In genomic region chr16:67801889-67802288, GRCh38 we compare ENCODE assay signal across 1 cellular context.
TF ChIP-seq lines count a peak whose summit lies in the region.

No MANE protein-coding gene starts in this region.

TF ChIP-seq in GM12878, 131 proteins besides CTCF, POLR2A, EP300 and RAD21 (continues in another document):
- TF ChIP-seq LARP7 (IDR thresholded peaks at IDR 0.05) (no peak), YBX1 (IDR thresholded peaks at IDR 0.05) (no peak), TCF7 (IDR thresholded peaks at IDR 0.05; ENCODE audit: borderline replicate concordance) (peak; percentile 42; the same call in 1 of the 2 replicates), NBN (IDR thresholded peaks at IDR 0.05) (0 out of 2 replicates have a peak, but pooled peaks have one; percentile 37), RELA (IDR thresholded peaks at IDR 0.05; ENCODE audit: borderline replicate concordance, partially characterized antibody) (no peak), MTA2 (IDR thresholded peaks at IDR 0.05; ENCODE audit: low read depth) (peak; percentile 57; the same call in 1 of the 2 replicates), ZNF207 (IDR thresholded peaks at IDR 0.05; ENCODE audit: borderline replicate concordance) (no peak), SPI1 (IDR thresholded peaks at IDR 0.05; ENCODE audit: borderline replicate concordance, insufficient read depth, low read depth, low read length) (peak; percentile 85), HDAC6 (IDR thresholded peaks at IDR 0.05; ENCODE audit: unreplicated experiment) (no peak), FOXK2 (IDR thresholded peaks at IDR 0.05) (no peak), NFIC (IDR thresholded peaks at IDR 0.05; ENCODE audit: low read depth, low read length) (peak; percentile 43; the same call in 1 of the 2 replicates), SUZ12 (IDR thresholded peaks at IDR 0.05; ENCODE audit: unreplicated experiment) (no peak), SP1 (IDR thresholded peaks at IDR 0.05; ENCODE audit: low read depth, low read length) (peak; percentile 37), CREM (IDR thresholded peaks at IDR 0.05; ENCODE audit: low read depth) (no peak), TCF12 (IDR thresholded peaks at IDR 0.05; ENCODE audit: low read depth, low read length) (no peak), EGR1 (IDR thresholded peaks at IDR 0.05; ENCODE audit: borderline replicate concordance in 1 of 2, low read depth in 2 of 2, low read length in 2 of 2) (no peak), EED (IDR thresholded peaks at IDR 0.05; ENCODE audit: low read depth) (peak; percentile 83), BCL11A (IDR thresholded peaks at IDR 0.05; ENCODE audit: low read depth, low read length) (peak; percentile 52; the same call in 1 of the 2 replicates), CHD1 (IDR thresholded peaks at IDR 0.05; ENCODE audit: low read depth, low read length) (no peak), BHLHE40 (IDR thresholded peaks at IDR 0.05; ENCODE audit: borderline replicate concordance in 1 of 2, low read depth in 2 of 2, low read length in 1 of 2) (no peak), TAF1 (IDR thresholded peaks at IDR 0.05; ENCODE audit: borderline replicate concordance, low read depth, low read length) (no peak), ESRRA (IDR thresholded peaks at IDR 0.05; ENCODE audit: low read length) (no peak), JUNB (IDR thresholded peaks at IDR 0.05) (0 out of 2 replicates have a peak, but pooled peaks have one; percentile 17), CHD2 (IDR thresholded peaks at IDR 0.05; ENCODE audit: borderline replicate concordance, low read depth, low read length) (no peak), SUPT20H (IDR thresholded peaks at IDR 0.05; ENCODE audit: borderline replicate concordance, control insufficient read depth, low read depth, low read length) (no peak), KAT2A (conservative IDR thresholded peaks at IDR 0.05; ENCODE audit: control insufficient read depth, low read depth, low read length) (no peak), FOS (IDR thresholded peaks at IDR 0.05; ENCODE audit: borderline replicate concordance, extremely low read depth, insufficient read length) (no peak), ATF2 (IDR thresholded peaks at IDR 0.05; ENCODE audit: low read length) (peak; percentile 40; the same call in 1 of the 2 replicates), REST (IDR thresholded peaks at IDR 0.05; ENCODE audit: low read depth, low read length) (no peak), PAX5 (IDR thresholded peaks at IDR 0.05; ENCODE audit: borderline replicate concordance, low read depth, low read length) (peak; percentile 88), IRF4 (IDR thresholded peaks at IDR 0.05; ENCODE audit: low read depth, low read length) (no peak), NFXL1 (IDR thresholded peaks at IDR 0.05; ENCODE audit: borderline replicate concordance) (no peak), SMC3 (IDR thresholded peaks at IDR 0.05; ENCODE audit: borderline replicate concordance, low read length) (no peak), MTA3 (IDR thresholded peaks at IDR 0.05; ENCODE audit: borderline replicate concordance, low read length) (no peak), ELK1 (IDR thresholded peaks at IDR 0.05; ENCODE audit: low read depth, low read length) (no peak), BMI1 (IDR thresholded peaks at IDR 0.05; ENCODE audit: borderline replicate concordance) (no peak)
- TF ChIP-seq, protein P1, sequence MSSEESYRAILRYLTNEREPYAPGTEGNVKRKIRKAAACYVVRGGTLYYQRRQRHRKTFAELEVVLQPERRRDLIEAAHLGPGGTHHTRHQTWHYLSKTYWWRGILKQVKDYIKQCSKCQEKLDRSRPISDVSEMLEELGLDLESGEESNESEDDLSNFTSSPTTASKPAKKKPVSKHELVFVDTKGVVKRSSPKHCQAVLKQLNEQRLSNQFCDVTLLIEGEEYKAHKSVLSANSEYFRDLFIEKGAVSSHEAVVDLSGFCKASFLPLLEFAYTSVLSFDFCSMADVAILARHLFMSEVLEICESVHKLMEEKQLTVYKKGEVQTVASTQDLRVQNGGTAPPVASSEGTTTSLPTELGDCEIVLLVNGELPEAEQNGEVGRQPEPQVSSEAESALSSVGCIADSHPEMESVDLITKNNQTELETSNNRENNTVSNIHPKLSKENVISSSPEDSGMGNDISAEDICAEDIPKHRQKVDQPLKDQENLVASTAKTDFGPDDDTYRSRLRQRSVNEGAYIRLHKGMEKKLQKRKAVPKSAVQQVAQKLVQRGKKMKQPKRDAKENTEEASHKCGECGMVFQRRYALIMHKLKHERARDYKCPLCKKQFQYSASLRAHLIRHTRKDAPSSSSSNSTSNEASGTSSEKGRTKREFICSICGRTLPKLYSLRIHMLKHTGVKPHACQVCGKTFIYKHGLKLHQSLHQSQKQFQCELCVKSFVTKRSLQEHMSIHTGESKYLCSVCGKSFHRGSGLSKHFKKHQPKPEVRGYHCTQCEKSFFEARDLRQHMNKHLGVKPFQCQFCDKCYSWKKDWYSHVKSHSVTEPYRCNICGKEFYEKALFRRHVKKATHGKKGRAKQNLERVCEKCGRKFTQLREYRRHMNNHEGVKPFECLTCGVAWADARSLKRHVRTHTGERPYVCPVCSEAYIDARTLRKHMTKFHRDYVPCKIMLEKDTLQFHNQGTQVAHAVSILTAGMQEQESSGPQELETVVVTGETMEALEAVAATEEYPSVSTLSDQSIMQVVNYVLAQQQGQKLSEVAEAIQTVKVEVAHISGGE (CRISPR knock-in tag; IDR thresholded peaks at IDR 0.05): no peak
- TF ChIP-seq, protein P2, sequence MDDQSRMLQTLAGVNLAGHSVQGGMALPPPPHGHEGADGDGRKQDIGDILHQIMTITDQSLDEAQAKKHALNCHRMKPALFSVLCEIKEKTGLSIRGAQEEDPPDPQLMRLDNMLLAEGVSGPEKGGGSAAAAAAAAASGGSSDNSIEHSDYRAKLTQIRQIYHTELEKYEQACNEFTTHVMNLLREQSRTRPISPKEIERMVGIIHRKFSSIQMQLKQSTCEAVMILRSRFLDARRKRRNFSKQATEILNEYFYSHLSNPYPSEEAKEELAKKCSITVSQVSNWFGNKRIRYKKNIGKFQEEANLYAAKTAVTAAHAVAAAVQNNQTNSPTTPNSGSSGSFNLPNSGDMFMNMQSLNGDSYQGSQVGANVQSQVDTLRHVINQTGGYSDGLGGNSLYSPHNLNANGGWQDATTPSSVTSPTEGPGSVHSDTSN (IDR thresholded peaks at IDR 0.05; ENCODE audit: insufficient replicate concordance, low read depth, low read length): no peak
- TF ChIP-seq, protein P3, sequence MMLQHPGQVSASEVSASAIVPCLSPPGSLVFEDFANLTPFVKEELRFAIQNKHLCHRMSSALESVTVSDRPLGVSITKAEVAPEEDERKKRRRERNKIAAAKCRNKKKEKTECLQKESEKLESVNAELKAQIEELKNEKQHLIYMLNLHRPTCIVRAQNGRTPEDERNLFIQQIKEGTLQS (IDR thresholded peaks at IDR 0.05; ENCODE audit: borderline replicate concordance, extremely low read depth, low read depth, low read length): no peak
- TF ChIP-seq, protein P4, sequence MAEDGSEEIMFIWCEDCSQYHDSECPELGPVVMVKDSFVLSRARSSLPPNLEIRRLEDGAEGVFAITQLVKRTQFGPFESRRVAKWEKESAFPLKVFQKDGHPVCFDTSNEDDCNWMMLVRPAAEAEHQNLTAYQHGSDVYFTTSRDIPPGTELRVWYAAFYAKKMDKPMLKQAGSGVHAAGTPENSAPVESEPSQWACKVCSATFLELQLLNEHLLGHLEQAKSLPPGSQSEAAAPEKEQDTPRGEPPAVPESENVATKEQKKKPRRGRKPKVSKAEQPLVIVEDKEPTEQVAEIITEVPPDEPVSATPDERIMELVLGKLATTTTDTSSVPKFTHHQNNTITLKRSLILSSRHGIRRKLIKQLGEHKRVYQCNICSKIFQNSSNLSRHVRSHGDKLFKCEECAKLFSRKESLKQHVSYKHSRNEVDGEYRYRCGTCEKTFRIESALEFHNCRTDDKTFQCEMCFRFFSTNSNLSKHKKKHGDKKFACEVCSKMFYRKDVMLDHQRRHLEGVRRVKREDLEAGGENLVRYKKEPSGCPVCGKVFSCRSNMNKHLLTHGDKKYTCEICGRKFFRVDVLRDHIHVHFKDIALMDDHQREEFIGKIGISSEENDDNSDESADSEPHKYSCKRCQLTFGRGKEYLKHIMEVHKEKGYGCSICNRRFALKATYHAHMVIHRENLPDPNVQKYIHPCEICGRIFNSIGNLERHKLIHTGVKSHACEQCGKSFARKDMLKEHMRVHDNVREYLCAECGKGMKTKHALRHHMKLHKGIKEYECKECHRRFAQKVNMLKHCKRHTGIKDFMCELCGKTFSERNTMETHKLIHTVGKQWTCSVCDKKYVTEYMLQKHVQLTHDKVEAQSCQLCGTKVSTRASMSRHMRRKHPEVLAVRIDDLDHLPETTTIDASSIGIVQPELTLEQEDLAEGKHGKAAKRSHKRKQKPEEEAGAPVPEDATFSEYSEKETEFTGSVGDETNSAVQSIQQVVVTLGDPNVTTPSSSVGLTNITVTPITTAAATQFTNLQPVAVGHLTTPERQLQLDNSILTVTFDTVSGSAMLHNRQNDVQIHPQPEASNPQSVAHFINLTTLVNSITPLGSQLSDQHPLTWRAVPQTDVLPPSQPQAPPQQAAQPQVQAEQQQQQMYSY (CRISPR knock-in tag; IDR thresholded peaks at IDR 0.05): no peak
- TF ChIP-seq, protein P5, sequence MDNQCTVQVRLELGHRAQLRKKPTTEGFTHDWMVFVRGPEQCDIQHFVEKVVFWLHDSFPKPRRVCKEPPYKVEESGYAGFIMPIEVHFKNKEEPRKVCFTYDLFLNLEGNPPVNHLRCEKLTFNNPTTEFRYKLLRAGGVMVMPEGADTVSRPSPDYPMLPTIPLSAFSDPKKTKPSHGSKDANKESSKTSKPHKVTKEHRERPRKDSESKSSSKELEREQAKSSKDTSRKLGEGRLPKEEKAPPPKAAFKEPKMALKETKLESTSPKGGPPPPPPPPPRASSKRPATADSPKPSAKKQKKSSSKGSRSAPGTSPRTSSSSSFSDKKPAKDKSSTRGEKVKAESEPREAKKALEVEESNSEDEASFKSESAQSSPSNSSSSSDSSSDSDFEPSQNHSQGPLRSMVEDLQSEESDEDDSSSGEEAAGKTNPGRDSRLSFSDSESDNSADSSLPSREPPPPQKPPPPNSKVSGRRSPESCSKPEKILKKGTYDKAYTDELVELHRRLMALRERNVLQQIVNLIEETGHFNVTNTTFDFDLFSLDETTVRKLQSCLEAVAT (IDR thresholded peaks at IDR 0.05): no peak
- TF ChIP-seq, protein P6, sequence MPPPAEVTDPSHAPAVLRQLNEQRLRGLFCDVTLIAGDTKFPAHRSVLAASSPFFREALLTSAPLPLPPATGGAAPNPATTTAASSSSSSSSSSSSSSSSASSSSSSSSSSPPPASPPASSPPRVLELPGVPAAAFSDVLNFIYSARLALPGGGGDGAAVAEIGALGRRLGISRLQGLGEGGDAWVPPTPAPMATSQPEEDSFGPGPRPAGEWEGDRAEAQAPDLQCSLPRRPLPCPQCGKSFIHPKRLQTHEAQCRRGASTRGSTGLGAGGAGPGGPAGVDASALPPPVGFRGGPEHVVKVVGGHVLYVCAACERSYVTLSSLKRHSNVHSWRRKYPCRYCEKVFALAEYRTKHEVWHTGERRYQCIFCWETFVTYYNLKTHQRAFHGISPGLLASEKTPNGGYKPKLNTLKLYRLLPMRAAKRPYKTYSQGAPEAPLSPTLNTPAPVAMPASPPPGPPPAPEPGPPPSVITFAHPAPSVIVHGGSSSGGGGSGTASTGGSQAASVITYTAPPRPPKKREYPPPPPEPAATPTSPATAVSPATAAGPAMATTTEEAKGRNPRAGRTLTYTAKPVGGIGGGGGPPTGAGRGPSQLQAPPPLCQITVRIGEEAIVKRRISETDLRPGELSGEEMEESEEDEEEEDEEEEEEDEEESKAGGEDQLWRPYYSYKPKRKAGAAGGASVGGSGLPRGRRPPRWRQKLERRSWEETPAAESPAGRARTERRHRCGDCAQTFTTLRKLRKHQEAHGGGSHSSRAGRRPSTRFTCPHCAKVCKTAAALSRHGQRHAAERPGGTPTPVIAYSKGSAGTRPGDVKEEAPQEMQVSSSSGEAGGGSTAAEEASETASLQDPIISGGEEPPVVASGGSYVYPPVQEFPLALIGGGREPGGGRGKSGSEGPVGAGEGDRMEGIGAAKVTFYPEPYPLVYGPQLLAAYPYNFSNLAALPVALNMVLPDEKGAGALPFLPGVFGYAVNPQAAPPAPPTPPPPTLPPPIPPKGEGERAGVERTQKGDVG (CRISPR knock-in tag; IDR thresholded peaks at IDR 0.05): no peak
